9 cellular contexts compared by ENCODE assay signal in genomic region chr1:10005248-10005647, GRCh38. TPM values are rescaled to one million over a fixed set of nuclear protein-coding genes. Genes with fewer than 3 reads are reported as not detected.
"Had no signal": no experiment of that assay in that cellular context is flagged by ENCODE, and none has a peak within 500 bp of the region (broad histone marks: within the 10 kb centered on the region; RNA-seq: fewer than 3 reads in every experiment).

No MANE protein-coding gene starts in this region.

RNA-seq across cellular contexts. Expression of gene RBP7, which starts 8.2 kb away (rescaled TPM):
- total RNA-seq: activated naive CD4-positive, alpha-beta T cell treated with anti-CD3 and anti-CD28 coated beads for 36 hours; activated naive CD4-positive, alpha-beta T cell treated with anti-CD3 and anti-CD28 coated beads, Interleukin-2, amount 50 U/mL, for 72 hours; activated naive CD8-positive, alpha-beta T cell treated with anti-CD3 and anti-CD28 coated beads for 36 hours; activated T-cell treated with anti-CD3 and anti-CD28 coated beads, Interleukin-2, amount 50 U/mL, for 4 hours; activated T-cell treated with anti-CD3 and anti-CD28 coated beads, Interleukin-2, amount 50 U/mL, for 72 hours; activated T-helper 1 cell treated with anti-CD3 and anti-CD28 coated beads, Interleukin-12 subunit alpha, Interleukin-12 subunit beta, Interleukin-2, Interleukin-4 antibody, amounts not matched to agents 30 ng/mL and 10 ng/mL and 1 ng/mL, durations not matched to agents 14 hours and 24 hours and 36 hours; activated T-helper 17 cell treated with anti-CD3 and anti-CD28 coated beads, Interleukin-2, amount 50 U/mL, for 72 hours; activated T-helper 2 cell treated with anti-CD3 and anti-CD28 coated beads, Interferon-gamma antibody, Interleukin-2, Interleukin-4, amounts not matched to agents 10 μg/mL and 5 μg/mL and 100 μg/mL, durations not matched to agents 14 hours and 24 hours and 36 hours; cerebellum had no signal
